ENCODE assay signal across 25 cellular contexts in the genomic region with DNA sequence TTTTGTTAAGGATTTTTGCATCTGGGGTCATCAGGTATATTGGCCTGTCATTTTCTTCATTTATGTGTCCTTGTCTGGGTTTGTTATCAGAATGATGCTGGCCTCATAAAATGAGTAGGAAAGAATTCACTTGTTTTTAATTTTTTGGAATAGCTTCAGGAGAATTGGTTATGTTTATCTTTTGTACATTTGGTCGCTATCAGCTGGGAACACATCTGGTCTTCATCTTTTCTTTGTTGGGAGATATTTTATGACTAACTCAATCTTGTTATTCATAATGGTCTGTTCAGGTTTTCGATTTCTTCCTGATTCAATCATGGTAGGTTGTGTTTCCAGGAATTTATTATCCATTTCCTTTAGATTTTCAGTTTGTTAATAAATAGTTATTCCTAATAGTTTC.
DNase-seq lines count a peak whose midpoint lies in the region; ATAC-seq, FAIRE-seq and TF ChIP-seq lines count a peak whose summit lies in the region.
"Had no signal": no experiment of that assay in that cellular context is flagged by ENCODE, and none has a peak within 500 bp of the region (broad histone marks: within the 10 kb centered on the region; RNA-seq: fewer than 3 reads in every experiment).

No MANE protein-coding gene starts in this region.

- intact Hi-C loops in mucosa of descending colon (cut with DNase I, micrococcal nuclease): no loop called here

- peaks cover 3% of the 10 kb centered on the region for H3F3A ChIP-seq in SK-N-SH (replicated peaks; ENCODE audit: insufficient read depth)

- H3K9ac ChIP-seq in SK-N-SH: no peak overlapping the region
- H3K9ac ChIP-seq: GM23248 had no signal

- FAIRE-seq in endometrium (lab: Jason Lieb, UNC): peak; percentile 97
- FAIRE-seq: A204.1, G401.6, GM12892, GM18507, HTR-8/SVneo had no signal

- no peaks in the 10 kb centered on the region for H3K36me3 ChIP-seq in SK-N-SH (replicated peaks in 1 of 2; ENCODE audit: control insufficient read depth in 1 of 2, insufficient read depth in 2 of 2, low read length in 1 of 2)
- H3K36me3 ChIP-seq in mucosa of descending colon (ENCODE audit: low read depth): no peaks in the 10 kb centered on the region
- H3K36me3 ChIP-seq: BE2C, HAP-1 had no signal

- H3K27ac ChIP-seq in SK-N-SH (ENCODE audit: low read depth in 2 of 2, low read length in 1 of 2): no peak overlapping the region
- H3K27ac ChIP-seq: GM23248 had no signal

- H3K4me3 ChIP-seq in SK-N-SH (ENCODE audit: low read depth in 2 of 2, low read length in 1 of 2): no peak overlapping the region
- no peak overlapping the region for H3K4me3 ChIP-seq in fibroblast of the aortic adventitia (ENCODE audit: low read depth, low read length)
- no peak overlapping the region for H3K4me3 ChIP-seq in mucosa of descending colon
- H3K4me3 ChIP-seq: GM23248, HAP-1 had no signal

- CTCF ChIA-PET in SK-N-SH (lab: Yijun Ruan, JAX): no interaction called here

- WGBS in SK-N-SH (ENCODE audit: low lambda C conversion rate): 4% methylated on average over 2 of the region's 2 CpGs

- POLR2A ChIA-PET in SK-N-SH (lab: Yijun Ruan, JAX): no interaction called here

- 0 out of 2 replicates have a peak, but pooled peaks cover 3% of the 10 kb centered on the region for H3K9me2 ChIP-seq in SK-N-SH

- H3K27me3 ChIP-seq in SK-N-SH (ENCODE audit: insufficient read depth): no peaks in the 10 kb centered on the region
- H3K27me3 ChIP-seq: BE2C had no signal

- H4K20me1 ChIP-seq in SK-N-SH (ENCODE audit: insufficient read depth): no peaks in the 10 kb centered on the region

- no peak for TF ChIP-seq RAD21 in SK-N-SH (IDR thresholded peaks at IDR 0.05; ENCODE audit: low read length)

- H3K79me2 ChIP-seq in SK-N-SH (ENCODE audit: insufficient read depth): no peaks in the 10 kb centered on the region

- H3K4me2 ChIP-seq in SK-N-SH: no peak overlapping the region

- no peak overlapping the region for H2AFZ ChIP-seq in SK-N-SH (ENCODE audit: low read depth)
- H2AFZ ChIP-seq: GM23248 had no signal

- TF ChIP-seq CTCF in SK-N-SH (IDR thresholded peaks at IDR 0.05) (no peak), fibroblast of the aortic adventitia (IDR thresholded peaks at IDR 0.05; ENCODE audit: insufficient read depth, low read length) (no peak), mucosa of descending colon (IDR thresholded peaks at IDR 0.05) (no peak)

- no peak for ATAC-seq in mucosa of descending colon
- ATAC-seq in stimulated activated naive CD8-positive, alpha-beta T cell treated with anti-CD3 and anti-CD28 coated beads, Interleukin-15, Interleukin-2, amounts not matched to agents 100 U/mL and 50 U/mL, for 24 hours: no peak

- TF ChIP-seq EP300 in SK-N-SH (IDR thresholded peaks at IDR 0.05; ENCODE audit: borderline replicate concordance in 1 of 2, low read depth in 1 of 2, low read length in 1 of 2): peak in 1 of 2 experiments; percentile 69; a peak in 1 of 4 replicates

- no peaks in the 10 kb centered on the region for H3K9me3 ChIP-seq in SK-N-SH
- H3K9me3 ChIP-seq in mucosa of descending colon: peaks cover 4% of the 10 kb centered on the region
- H3K9me3 ChIP-seq: BE2C had no signal

- H3K4me1 ChIP-seq in SK-N-SH (ENCODE audit: control insufficient read depth in 1 of 2, insufficient read depth in 2 of 2, low read depth in 1 of 2, low read length in 1 of 2) (peaks cover 2 to 7% of the 10 kb centered on the region in 2 experiments; a peak in 2 of 4 replicates), mucosa of descending colon (ENCODE audit: low read depth) (no peaks in the 10 kb centered on the region)
- H3K4me1 ChIP-seq: BE2C had no signal

- peak; percentile 11 for DNase-seq in SK-N-SH
- peak; percentile 55 for DNase-seq in fibroblast of the aortic adventitia (ENCODE audit: low read depth)
- no peak for DNase-seq in mucosa of descending colon
- no peak for DNase-seq in NCI-H187 (lab: John Stamatoyannopoulos, UW)
- no peak for DNase-seq in stimulated activated naive CD8-positive, alpha-beta T cell treated with anti-CD3 and anti-CD28 coated beads, Interleukin-15, Interleukin-2, amounts not matched to agents 100 U/mL and 50 U/mL, for 24 hours
- DNase-seq in RPMI8226: no peak
- DNase-seq: ACHN; BE2C; C1 segment of cervical spinal cord; CD4-positive, CD25-positive, alpha-beta regulatory T cell; CD8-positive, alpha-beta memory T cell; COR-L47; DMS 273 treated with DMSO at 0.1 percent for 48 hours; DMS53; DND-41; GM23248; HFFc6; IMR-90 had no signal

TF ChIP-seq in SK-N-SH, 30 proteins besides CTCF, POLR2A, EP300 and RAD21:
- TF ChIP-seq RCOR1 (IDR thresholded peaks at IDR 0.05; ENCODE audit: low read length): peak; percentile 78; the same call in 1 of the 2 replicates
- TF ChIP-seq, protein P1, sequence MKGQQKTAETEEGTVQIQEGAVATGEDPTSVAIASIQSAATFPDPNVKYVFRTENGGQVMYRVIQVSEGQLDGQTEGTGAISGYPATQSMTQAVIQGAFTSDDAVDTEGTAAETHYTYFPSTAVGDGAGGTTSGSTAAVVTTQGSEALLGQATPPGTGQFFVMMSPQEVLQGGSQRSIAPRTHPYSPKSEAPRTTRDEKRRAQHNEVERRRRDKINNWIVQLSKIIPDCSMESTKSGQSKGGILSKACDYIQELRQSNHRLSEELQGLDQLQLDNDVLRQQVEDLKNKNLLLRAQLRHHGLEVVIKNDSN (IDR thresholded peaks at IDR 0.05; ENCODE audit: borderline replicate concordance, low read depth): no peak
- no peak for TF ChIP-seq EZH2phosphoT487 (IDR thresholded peaks at IDR 0.05; ENCODE audit: borderline replicate concordance, low read depth)
- TF ChIP-seq GATA2 (CRISPR knock-in tag; IDR thresholded peaks at IDR 0.05): peak; percentile 67; the same call in 1 of the 2 replicates
- peak; percentile 41 for TF ChIP-seq CHD2 (IDR thresholded peaks at IDR 0.05; ENCODE audit: low read length, partially characterized antibody)
TF ChIP-seq in SK-N-SH: peak in this region for 3.

Comparison
In these comparisons a context has a peak if more than half of its experiments do, and no peak if none do; other contexts are left out.
1. DNase-seq: peak in SK-N-SH (single experiment) and fibroblast of the aortic adventitia (single experiment); none in mucosa of descending colon (0 of 3), NCI-H187 (0 of 2), stimulated activated naive CD8-positive, alpha-beta T cell treated with anti-CD3 and anti-CD28 coated beads, Interleukin-15, Interleukin-2, amounts not matched to agents 100 U/mL and 50 U/mL, for 24 hours (single experiment) and RPMI8226 (single experiment).